8 cellular contexts compared by ENCODE assay signal in genomic region chr6:33277663-33278391, GRCh38. TPM values are rescaled to one million over a fixed set of nuclear protein-coding genes. Genes with fewer than 3 reads are reported as not detected.
DNase-seq lines count a peak whose midpoint lies in the region; ATAC-seq, FAIRE-seq and TF ChIP-seq lines count a peak whose summit lies in the region.

No MANE protein-coding gene starts in this region.

- H3K9me3 Mint-ChIP-seq in central memory CD8-positive, alpha-beta T cell, result no peaks in the 10 kb centered on the region

- H3K36me3 Mint-ChIP-seq in central memory CD8-positive, alpha-beta T cell (ENCODE audit: insufficient read depth), result peaks cover 43% of the 10 kb centered on the region

- H3K4me3 Mint-ChIP-seq in central memory CD8-positive, alpha-beta T cell, result peak overlapping the region; percentile 86

- peak overlapping the region; percentile 92 for H3K27ac Mint-ChIP-seq in central memory CD8-positive, alpha-beta T cell (ENCODE audit: low read depth)

- no peak for FAIRE-seq in RCC 7860 (lab: Jason Lieb, UNC)

- TF ChIP-seq CTCF in lower lobe of right lung (IDR thresholded peaks at IDR 0.05) (no peak), tibial artery (IDR thresholded peaks at IDR 0.05) (no peak)

- H3K27me3 Mint-ChIP-seq in central memory CD8-positive, alpha-beta T cell, result no peaks in the 10 kb centered on the region

- H3K4me3 ChIP-seq in lower lobe of right lung (peak overlapping the region; percentile 86), tibial artery (peak overlapping the region; percentile 79 to 83)

- intact Hi-C loops in lower lobe of right lung (cut with DNase I) (no loop called here), tibial artery (cut with DNase I; ENCODE audit: low total_unique reads) (no loop called here)

- peaks cover 64% of the 10 kb centered on the region for H3K4me1 Mint-ChIP-seq in central memory CD8-positive, alpha-beta T cell

- ATAC-seq in central memory CD8-positive, alpha-beta T cell (replicated peaks; ENCODE audit: extremely low read depth, poor library complexity, severe bottlenecking), result peak; percentile 35
- ATAC-seq in lower lobe of right lung, result peak; percentile 1 to 11

- H3K9me3 ChIP-seq in lower lobe of right lung (no peaks in the 10 kb centered on the region), tibial artery (no peaks in the 10 kb centered on the region)

- H3K27me3 ChIP-seq in lower lobe of right lung (ENCODE audit: low read depth) (no peaks in the 10 kb centered on the region), tibial artery (no peaks in the 10 kb centered on the region)

- H3K4me1 ChIP-seq in lower lobe of right lung (peaks cover 61% of the 10 kb centered on the region), tibial artery (peaks cover 6 to 56% (median 39%) of the 10 kb centered on the region in 4 donors)

- DNase-seq in activated CD4-positive, alpha-beta T cell treated with anti-CD3 and anti-CD28 coated beads for 48 hours, result peak; percentile 55
- no peak for DNase-seq in activated CD4-positive, alpha-beta T cell treated with anti-CD3 and anti-CD28 coated beads, Interleukin-2, amount 50 U/mL, for 1 hour
- DNase-seq in RCC 7860 (ENCODE audit: low spot score), result peak; percentile 3
- DNase-seq in central memory CD8-positive, alpha-beta T cell (ENCODE audit: low spot score in 2 of 2), result no peak
- no peak for DNase-seq in lower lobe of right lung
- DNase-seq in tibial artery, result no peak
- no peak for DNase-seq in AG08395 (ENCODE audit: low spot score)
- no peak for DNase-seq in cerebellar nuclear complex (lab: John Stamatoyannopoulos, UW)

- H3K36me3 ChIP-seq in lower lobe of right lung (peaks cover 83% of the 10 kb centered on the region), tibial artery (peaks cover 18 to 77% (median 36%) of the 10 kb centered on the region in 3 donors)

- H3K27ac ChIP-seq in lower lobe of right lung, result peak overlapping the region; percentile 95
- peak overlapping the region; percentile 87 for H3K27ac ChIP-seq in tibial artery

RNA-seq across cellular contexts. Expression of gene B3GALT4, which starts 0.9 kb away (rescaled TPM):
- 19.6 TPM for total RNA-seq in lower lobe of right lung

RNA-seq across cellular contexts. Expression of gene RPS18, which starts 6.0 kb away (rescaled TPM):
- total RNA-seq in lower lobe of right lung, result 1,662 TPM

RNA-seq across cellular contexts. Expression of gene VPS52, which starts 6.2 kb away (rescaled TPM):
- 59.7 TPM for total RNA-seq in lower lobe of right lung

RNA-seq across cellular contexts. Expression of gene WDR46, which starts 11.2 kb away (rescaled TPM):
- total RNA-seq in lower lobe of right lung, result 34.4 TPM

RNA-seq across cellular contexts. Expression of gene PFDN6, which starts 11.6 kb away (rescaled TPM):
- 32.9 TPM for total RNA-seq in lower lobe of right lung

Comparison
In these comparisons a context has a peak if more than half of its experiments do, and no peak if none do; other contexts are left out.
1. DNase-seq: peak in activated CD4-positive, alpha-beta T cell treated with anti-CD3 and anti-CD28 coated beads for 48 hours (single experiment) and RCC 7860 (single experiment); none in activated CD4-positive, alpha-beta T cell treated with anti-CD3 and anti-CD28 coated beads, Interleukin-2, amount 50 U/mL, for 1 hour (single experiment), central memory CD8-positive, alpha-beta T cell (0 of 2), lower lobe of right lung (single experiment), tibial artery (0 of 2), AG08395 (single experiment) and cerebellar nuclear complex (0 of 2).